In the genomic region with DNA sequence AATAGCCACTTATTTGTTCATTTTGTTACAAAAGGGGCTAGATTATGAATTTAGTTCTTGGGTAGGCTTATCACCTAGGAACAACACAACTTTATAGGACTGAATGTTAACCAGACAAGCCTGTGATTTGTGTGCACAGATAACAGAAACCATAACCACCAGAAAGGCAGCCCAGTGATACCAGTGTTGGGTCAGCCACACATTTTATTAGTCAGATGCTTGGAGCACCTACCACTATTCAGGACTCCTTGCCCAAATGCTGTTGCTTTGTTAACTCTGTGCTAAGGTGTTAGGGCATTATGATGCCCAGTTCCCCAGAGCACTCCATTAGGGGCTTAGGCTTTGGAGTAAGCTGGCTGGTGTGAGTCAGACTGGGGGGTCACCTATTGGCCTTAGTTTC, we compare ENCODE assay signal across 9 cellular contexts. TPM values are rescaled to one million over a fixed set of nuclear protein-coding genes. Genes with fewer than 3 reads are reported as not detected.
A peak's percentile ranks its signal among the peaks of the same experiment; 100 is the strongest.
DNase-seq lines count a peak whose midpoint lies in the region; ATAC-seq and TF ChIP-seq lines count a peak whose summit lies in the region.
"Had no signal": no experiment of that assay in that cellular context is flagged by ENCODE, and none has a peak within 500 bp of the region (broad histone marks: within the 10 kb centered on the region; RNA-seq: fewer than 3 reads in every experiment).

No MANE protein-coding gene starts in this region.

- intact Hi-C loops in activated CD4-positive, alpha-beta memory T cell treated with anti-CD3 and anti-CD28 coated beads for 36 hours (cut with micrococcal nuclease): loop anchor here (1.0 to 5.0 kb wide), 2 partner anchors 10 to 600 kb away; no protein-coding TSS in a partner anchor

- POLR2A ChIA-PET in activated CD4-positive, alpha-beta memory T cell treated with anti-CD3 and anti-CD28 coated beads for 36 hours (lab: Charles Lee): no interaction called here
- POLR2A ChIA-PET in activated CD4-positive, alpha-beta memory T cell treated with anti-CD3 and anti-CD28 coated beads, Interleukin-2, amount 10 ng/mL, durations not matched to agents 7 days and 5 days (lab: Charles Lee): interaction anchor here (1.6 kb wide), 1 partner anchor 21 kb away, joined by 3 read pairs; no protein-coding TSS in a partner anchor

- H3K9me3 Mint-ChIP-seq in activated CD4-positive, alpha-beta memory T cell treated with anti-CD3 and anti-CD28 coated beads for 36 hours: peaks cover 4% of the 10 kb centered on the region
- no peaks in the 10 kb centered on the region for H3K9me3 Mint-ChIP-seq in activated CD4-positive, alpha-beta memory T cell treated with anti-CD3 and anti-CD28 coated beads, Interleukin-2, amount 10 ng/mL, durations not matched to agents 7 days and 5 days
- H3K9me3 Mint-ChIP-seq in activated naive CD8-positive, alpha-beta T cell (ENCODE audit: low read depth): no peaks in the 10 kb centered on the region

- H3K36me3 Mint-ChIP-seq in activated CD4-positive, alpha-beta memory T cell treated with anti-CD3 and anti-CD28 coated beads for 36 hours: peaks cover 2% of the 10 kb centered on the region
- H3K36me3 Mint-ChIP-seq in activated CD4-positive, alpha-beta memory T cell treated with anti-CD3 and anti-CD28 coated beads, Interleukin-2, amount 10 ng/mL, durations not matched to agents 7 days and 5 days (ENCODE audit: low read depth): peaks cover 24% of the 10 kb centered on the region
- peaks cover 4% of the 10 kb centered on the region for H3K36me3 Mint-ChIP-seq in activated naive CD8-positive, alpha-beta T cell

- TF ChIP-seq CTCF in GM13976 (IDR thresholded peaks at IDR 0.05; ENCODE audit: borderline replicate concordance, control extremely low read depth, extremely low read depth, insufficient read depth, missing control alignments): no peak

- H3K27me3 Mint-ChIP-seq in activated CD4-positive, alpha-beta memory T cell treated with anti-CD3 and anti-CD28 coated beads for 36 hours: no peaks in the 10 kb centered on the region
- no peaks in the 10 kb centered on the region for H3K27me3 Mint-ChIP-seq in activated CD4-positive, alpha-beta memory T cell treated with anti-CD3 and anti-CD28 coated beads, Interleukin-2, amount 10 ng/mL, durations not matched to agents 7 days and 5 days
- H3K27me3 Mint-ChIP-seq in activated naive CD8-positive, alpha-beta T cell: no peaks in the 10 kb centered on the region

- H3K4me3 Mint-ChIP-seq in activated CD4-positive, alpha-beta memory T cell treated with anti-CD3 and anti-CD28 coated beads for 36 hours: no peak overlapping the region
- H3K4me3 Mint-ChIP-seq in activated CD4-positive, alpha-beta memory T cell treated with anti-CD3 and anti-CD28 coated beads, Interleukin-2, amount 10 ng/mL, durations not matched to agents 7 days and 5 days: no peak overlapping the region
- H3K4me3 Mint-ChIP-seq in activated naive CD8-positive, alpha-beta T cell: peak overlapping the region; percentile 59

- in situ Hi-C loops in GM13976 (cut with MboI; ENCODE audit: low sequenced_read_pairs, unreplicated experiment): no loop called here

- peak overlapping the region; percentile 50 for H3K27ac Mint-ChIP-seq in activated CD4-positive, alpha-beta memory T cell treated with anti-CD3 and anti-CD28 coated beads for 36 hours
- no peak overlapping the region for H3K27ac Mint-ChIP-seq in activated CD4-positive, alpha-beta memory T cell treated with anti-CD3 and anti-CD28 coated beads, Interleukin-2, amount 10 ng/mL, durations not matched to agents 7 days and 5 days
- H3K27ac Mint-ChIP-seq in activated naive CD8-positive, alpha-beta T cell: peak overlapping the region; percentile 72

- peak; percentile 69 for ATAC-seq in HG02852 (IDR thresholded peaks at IDR 0.05; ENCODE audit: unreplicated experiment)
- ATAC-seq in stimulated activated naive CD8-positive, alpha-beta T cell treated with anti-CD3 and anti-CD28 coated beads, Interleukin-15, Interleukin-2, amounts not matched to agents 100 U/mL and 50 U/mL, for 24 hours: peak; percentile 60

- CTCF ChIA-PET in activated CD4-positive, alpha-beta memory T cell treated with anti-CD3 and anti-CD28 coated beads for 36 hours (lab: Charles Lee): no interaction called here
- CTCF ChIA-PET in activated CD4-positive, alpha-beta memory T cell treated with anti-CD3 and anti-CD28 coated beads, Interleukin-2, amount 10 ng/mL, durations not matched to agents 7 days and 5 days (lab: Charles Lee): no interaction called here

- peak; percentile 47 for DNase-seq in activated CD4-positive, alpha-beta memory T cell treated with anti-CD3 and anti-CD28 coated beads for 36 hours
- no peak for DNase-seq in activated CD4-positive, alpha-beta memory T cell treated with anti-CD3 and anti-CD28 coated beads, Interleukin-2, amount 10 ng/mL, durations not matched to agents 7 days and 5 days
- no peak for DNase-seq in stimulated activated naive CD8-positive, alpha-beta T cell treated with anti-CD3 and anti-CD28 coated beads, Interleukin-15, Interleukin-2, amounts not matched to agents 100 U/mL and 50 U/mL, for 24 hours
- DNase-seq in DMS53 treated with DMSO at 0.1 percent for 48 hours (lab: John Stamatoyannopoulos, UW; ENCODE audit: unreplicated experiment) (no peak), GM13976 (ENCODE audit: low spot score) (no peak), NOMO-1 (lab: John Stamatoyannopoulos, UW; ENCODE audit: unreplicated experiment in 2 of 2) (no peak)
- DNase-seq: sigmoid colon had no signal

- H3K4me1 Mint-ChIP-seq in activated CD4-positive, alpha-beta memory T cell treated with anti-CD3 and anti-CD28 coated beads for 36 hours (ENCODE audit: low read depth): peaks cover 77% of the 10 kb centered on the region
- H3K4me1 Mint-ChIP-seq in activated CD4-positive, alpha-beta memory T cell treated with anti-CD3 and anti-CD28 coated beads, Interleukin-2, amount 10 ng/mL, durations not matched to agents 7 days and 5 days: peaks cover 58% of the 10 kb centered on the region
- peaks cover 89% of the 10 kb centered on the region for H3K4me1 Mint-ChIP-seq in activated naive CD8-positive, alpha-beta T cell (ENCODE audit: low read depth)

RNA-seq across cellular contexts. Expression of gene PLCL2, which starts 22.5 kb away (rescaled TPM):
- total RNA-seq in activated CD4-positive, alpha-beta memory T cell treated with anti-CD3 and anti-CD28 coated beads for 36 hours: 10 to 100 TPM; 16.7 to 17.1 TPM
- 10 to 100 TPM; 38.9 to 39.8 TPM for total RNA-seq in activated CD4-positive, alpha-beta memory T cell treated with anti-CD3 and anti-CD28 coated beads, Interleukin-2, amount 10 ng/mL, durations not matched to agents 7 days and 5 days
